15 cellular contexts compared by ENCODE assay signal in genomic region chr17:53628011-53628410, GRCh38.
DNase-seq lines count a peak whose midpoint lies in the region; ATAC-seq and TF ChIP-seq lines count a peak whose summit lies in the region.
"Had no signal": no experiment of that assay in that cellular context is flagged by ENCODE, and none has a peak within 500 bp of the region (broad histone marks: within the 10 kb centered on the region; RNA-seq: fewer than 3 reads in every experiment).

No MANE protein-coding gene starts in this region.

- no peaks in the 10 kb centered on the region for H3K27me3 ChIP-seq in esophagus squamous epithelium
- H3K27me3 ChIP-seq: MG63, ovary had no signal

- TF ChIP-seq CTCF in omental fat pad (IDR thresholded peaks at IDR 0.05) (no peak), esophagus squamous epithelium (IDR thresholded peaks at IDR 0.05) (no peak)

- TF ChIP-seq POLR2A in esophagus squamous epithelium (IDR thresholded peaks at IDR 0.05) = no peak

- ATAC-seq in HG03442 (IDR thresholded peaks at IDR 0.05; ENCODE audit: unreplicated experiment) (no peak), omental fat pad (ENCODE audit: low FRiP score) (no peak), GM21367 (IDR thresholded peaks at IDR 0.05; ENCODE audit: unreplicated experiment) (no peak)
- ATAC-seq: HCT116 had no signal

- H3K27ac ChIP-seq in mesodermal cell (ENCODE audit: low read depth, low read length, severe bottlenecking) = peak overlapping the region; percentile 60
- H3K27ac ChIP-seq in esophagus squamous epithelium = no peak overlapping the region
- H3K27ac ChIP-seq: coronary artery, HL-60, ovary had no signal

- H3K4me3 ChIP-seq in mesodermal cell (ENCODE audit: extremely low read depth, insufficient read depth, low read length, poor library complexity, severe bottlenecking) (no peak overlapping the region), esophagus squamous epithelium (no peak overlapping the region)
- H3K4me3 ChIP-seq: coronary artery, MG63, ovary had no signal

- peaks cover 42% of the 10 kb centered on the region for H3K4me1 ChIP-seq in mesodermal cell (ENCODE audit: control insufficient read depth, insufficient read depth, low read length, poor library complexity, severe bottlenecking)
- H3K4me1 ChIP-seq in esophagus squamous epithelium = no peaks in the 10 kb centered on the region

- no peaks in the 10 kb centered on the region for H3K9me3 ChIP-seq in mesodermal cell (ENCODE audit: control insufficient read depth, low read length)
- H3K9me3 ChIP-seq in esophagus squamous epithelium = no peaks in the 10 kb centered on the region
- H3K9me3 ChIP-seq: MG63, ovary had no signal

- DNase-seq in EL = peak; percentile 81
- DNase-seq in RPMI7951 (ENCODE audit: low read depth) = peak; percentile 48
- DNase-seq in dermis blood vessel endothelial cell = peak; percentile 0
- no peak for DNase-seq in omental fat pad (ENCODE audit: low spot score)
- DNase-seq in esophagus squamous epithelium (lab: John Stamatoyannopoulos, UW) = no peak
- DNase-seq: MG63, NCI-H2081, NCI-H69, ovary had no signal

- intact Hi-C loops in esophagus squamous epithelium (cut with DNase I) = no loop called here

- H3K36me3 ChIP-seq in mesodermal cell (ENCODE audit: control insufficient read depth, insufficient read depth, low read length) (no peaks in the 10 kb centered on the region), esophagus squamous epithelium (no peaks in the 10 kb centered on the region)
- H3K36me3 ChIP-seq: MG63, ovary had no signal

Comparison
In these comparisons a context has a peak if more than half of its experiments do, and no peak if none do; other contexts are left out.
1. DNase-seq: peak in EL (single experiment), RPMI7951 (single experiment) and dermis blood vessel endothelial cell (single experiment); none in omental fat pad (single experiment) and esophagus squamous epithelium (single experiment).